ENCODE assay signal across 33 cellular contexts in the genomic region with DNA sequence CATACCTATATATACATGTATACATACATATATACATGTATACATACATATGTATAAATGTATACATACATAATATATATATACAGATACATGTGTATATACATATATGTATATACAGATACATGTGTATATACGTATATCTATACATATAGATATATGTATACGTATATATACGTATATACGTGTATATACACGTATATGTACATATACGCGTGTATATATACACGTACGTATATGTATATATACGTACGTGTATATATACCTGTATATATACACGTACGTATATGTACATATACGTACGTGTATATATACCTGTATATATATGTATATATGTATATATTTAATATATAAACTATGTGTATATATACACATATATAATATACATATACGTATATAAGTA.
"Had no signal": no experiment of that assay in that cellular context is flagged by ENCODE, and none has a peak within 500 bp of the region (broad histone marks: within the 10 kb centered on the region; RNA-seq: fewer than 3 reads in every experiment).

No MANE protein-coding gene starts in this region.

- H3K4me3 ChIP-seq: ascending aorta, breast epithelium, cardiac muscle cell, coronary artery, esophagus muscularis mucosa, gastroesophageal sphincter, heart right ventricle had no signal

- H3K9me3 Mint-ChIP-seq: activated CD4-positive, alpha-beta memory T cell treated with anti-CD3 and anti-CD28 coated beads for 36 hours; activated CD4-positive, alpha-beta T cell treated with anti-CD3 and anti-CD28 coated beads, Interleukin-2, amount 10 ng/mL, durations not matched to agents 24 days and 14 days; activated naive CD4-positive, alpha-beta T cell treated with anti-CD3 and anti-CD28 coated beads, Interleukin-2, amount 10 ng/mL, durations not matched to agents 7 days and 5 days; activated naive CD4-positive, alpha-beta T cell treated with anti-CD3 and anti-CD28 coated beads, Interleukin-2, amount 50 U/mL, for 72 hours; activated naive CD8-positive, alpha-beta T cell treated with anti-CD3 and anti-CD28 coated beads, Interleukin-2, amount 10 ng/mL, durations not matched to agents 7 days and 5 days; activated T-helper 1 cell treated with anti-CD3 and anti-CD28 coated beads, Interleukin-12 subunit alpha, Interleukin-12 subunit beta, Interleukin-2, Interleukin-4 antibody, amounts not matched to agents 30 ng/mL and 10 ng/mL and 1 ng/mL, durations not matched to agents 14 hours and 24 hours and 36 hours had no signal

- H3K27me3 ChIP-seq: ascending aorta, cardiac muscle cell, esophagus muscularis mucosa, foreskin keratinocyte, gastroesophageal sphincter, heart right ventricle had no signal

- H3K27ac Mint-ChIP-seq: activated CD4-positive, alpha-beta memory T cell treated with anti-CD3 and anti-CD28 coated beads for 36 hours; activated CD4-positive, alpha-beta T cell treated with anti-CD3 and anti-CD28 coated beads for 36 hours; activated CD4-positive, alpha-beta T cell treated with anti-CD3 and anti-CD28 coated beads, Interleukin-2, amount 10 ng/mL, durations not matched to agents 24 days and 14 days; activated CD8-positive, alpha-beta memory T cell treated with anti-CD3 and anti-CD28 coated beads, Interleukin-2, amount 10 ng/mL, durations not matched to agents 7 days and 5 days; activated CD8-positive, alpha-beta T cell treated with anti-CD3 and anti-CD28 coated beads, Interleukin-2, amount 10 ng/mL, durations not matched to agents 7 days and 5 days; activated naive CD4-positive, alpha-beta T cell treated with anti-CD3 and anti-CD28 coated beads, Interleukin-2, amount 10 ng/mL, durations not matched to agents 7 days and 5 days; activated naive CD4-positive, alpha-beta T cell treated with anti-CD3 and anti-CD28 coated beads, Interleukin-2, amount 50 U/mL, for 72 hours; activated naive CD8-positive, alpha-beta T cell treated with anti-CD3 and anti-CD28 coated beads, Interleukin-2, amount 10 ng/mL, durations not matched to agents 7 days and 5 days; activated T-helper 1 cell treated with anti-CD3 and anti-CD28 coated beads, Interleukin-12 subunit alpha, Interleukin-12 subunit beta, Interleukin-2, Interleukin-4 antibody, amounts not matched to agents 30 ng/mL and 10 ng/mL and 1 ng/mL, durations not matched to agents 14 hours and 24 hours and 36 hours; brain; effector memory CD8-positive, alpha-beta T cell had no signal

- H3K36me3 Mint-ChIP-seq: activated CD4-positive, alpha-beta memory T cell treated with anti-CD3 and anti-CD28 coated beads for 36 hours; activated CD8-positive, alpha-beta memory T cell treated with anti-CD3 and anti-CD28 coated beads, Interleukin-2, amount 10 ng/mL, durations not matched to agents 7 days and 5 days; activated naive CD4-positive, alpha-beta T cell treated with anti-CD3 and anti-CD28 coated beads, Interleukin-2, amount 10 ng/mL, durations not matched to agents 7 days and 5 days; activated naive CD4-positive, alpha-beta T cell treated with anti-CD3 and anti-CD28 coated beads, Interleukin-2, amount 50 U/mL, for 72 hours; activated naive CD8-positive, alpha-beta T cell treated with anti-CD3 and anti-CD28 coated beads, Interleukin-2, amount 10 ng/mL, durations not matched to agents 7 days and 5 days; brain had no signal

- DNase-seq: activated CD4-positive, alpha-beta memory T cell treated with anti-CD3 and anti-CD28 coated beads for 36 hours; activated CD4-positive, alpha-beta T cell treated with anti-CD3 and anti-CD28 coated beads for 36 hours; activated CD4-positive, alpha-beta T cell treated with anti-CD3 and anti-CD28 coated beads, Interleukin-2, amount 10 ng/mL, durations not matched to agents 24 days and 14 days; activated CD4-positive, CD25-positive, alpha-beta regulatory T cell; activated CD4-positive, CD25-positive, alpha-beta regulatory T cell treated with anti-CD3 and anti-CD28 coated beads, Interleukin-2, amount 50 U/mL, for 72 hours; activated CD8-positive, alpha-beta memory T cell treated with anti-CD3 and anti-CD28 coated beads, Interleukin-2, amount 10 ng/mL, durations not matched to agents 7 days and 5 days; activated CD8-positive, alpha-beta memory T cell treated with anti-CD3 and anti-CD28 coated beads, Interleukin-2, amount 50 U/mL, for 4 hours; activated CD8-positive, alpha-beta T cell treated with anti-CD3 and anti-CD28 coated beads, Interleukin-2, amount 10 ng/mL, durations not matched to agents 7 days and 5 days; activated gamma-delta T cell; activated naive CD4-positive, alpha-beta T cell; activated naive CD4-positive, alpha-beta T cell treated with anti-CD3 and anti-CD28 coated beads, Interleukin-2, amount 10 ng/mL, durations not matched to agents 7 days and 5 days; activated naive CD8-positive, alpha-beta T cell treated with anti-CD3 and anti-CD28 coated beads, Interleukin-2, amount 10 ng/mL, durations not matched to agents 7 days and 5 days; activated T-cell treated with anti-CD3 and anti-CD28 coated beads, Interleukin-2, amount 50 U/mL, for 1 hour; activated T-cell treated with anti-CD3 and anti-CD28 coated beads, Interleukin-2, amount 50 U/mL, for 48 hours; central memory CD4-positive, alpha-beta T cell; cerebellar nuclear complex; dermis blood vessel endothelial cell; effector CD4-positive, alpha-beta T cell; effector memory CD8-positive, alpha-beta T cell; erythroblast; foreskin keratinocyte; heart right ventricle; T-helper 2 cell; WERI-Rb-1 had no signal

- H3K4me1 Mint-ChIP-seq: activated CD4-positive, alpha-beta T cell treated with anti-CD3 and anti-CD28 coated beads for 36 hours; activated CD4-positive, alpha-beta T cell treated with anti-CD3 and anti-CD28 coated beads, Interleukin-2, amount 10 ng/mL, durations not matched to agents 24 days and 14 days; activated CD8-positive, alpha-beta memory T cell treated with anti-CD3 and anti-CD28 coated beads, Interleukin-2, amount 10 ng/mL, durations not matched to agents 7 days and 5 days; activated naive CD4-positive, alpha-beta T cell treated with anti-CD3 and anti-CD28 coated beads, Interleukin-2, amount 10 ng/mL, durations not matched to agents 7 days and 5 days; activated naive CD8-positive, alpha-beta T cell treated with anti-CD3 and anti-CD28 coated beads, Interleukin-2, amount 10 ng/mL, durations not matched to agents 7 days and 5 days had no signal

- H3K9me3 ChIP-seq: ascending aorta, breast epithelium, esophagus muscularis mucosa, gastroesophageal sphincter, heart right ventricle had no signal

- H3K4me3 Mint-ChIP-seq: activated CD4-positive, alpha-beta memory T cell treated with anti-CD3 and anti-CD28 coated beads for 36 hours; activated CD4-positive, alpha-beta T cell treated with anti-CD3 and anti-CD28 coated beads for 36 hours; activated CD4-positive, alpha-beta T cell treated with anti-CD3 and anti-CD28 coated beads, Interleukin-2, amount 10 ng/mL, durations not matched to agents 24 days and 14 days; activated CD8-positive, alpha-beta memory T cell treated with anti-CD3 and anti-CD28 coated beads, Interleukin-2, amount 10 ng/mL, durations not matched to agents 7 days and 5 days; activated CD8-positive, alpha-beta T cell treated with anti-CD3 and anti-CD28 coated beads, Interleukin-2, amount 10 ng/mL, durations not matched to agents 7 days and 5 days; activated naive CD4-positive, alpha-beta T cell treated with anti-CD3 and anti-CD28 coated beads, Interleukin-2, amount 10 ng/mL, durations not matched to agents 7 days and 5 days; activated naive CD8-positive, alpha-beta T cell treated with anti-CD3 and anti-CD28 coated beads, Interleukin-2, amount 10 ng/mL, durations not matched to agents 7 days and 5 days; activated T-helper 1 cell treated with anti-CD3 and anti-CD28 coated beads, Interleukin-12 subunit alpha, Interleukin-12 subunit beta, Interleukin-2, Interleukin-4 antibody, amounts not matched to agents 30 ng/mL and 10 ng/mL and 1 ng/mL, durations not matched to agents 14 hours and 24 hours and 36 hours; brain; effector memory CD8-positive, alpha-beta T cell had no signal

- H3K4me1 ChIP-seq: ascending aorta, breast epithelium had no signal

- H3K27me3 Mint-ChIP-seq: activated CD4-positive, alpha-beta T cell treated with anti-CD3 and anti-CD28 coated beads for 36 hours; activated CD4-positive, alpha-beta T cell treated with anti-CD3 and anti-CD28 coated beads, Interleukin-2, amount 10 ng/mL, durations not matched to agents 24 days and 14 days; activated CD8-positive, alpha-beta memory T cell treated with anti-CD3 and anti-CD28 coated beads, Interleukin-2, amount 10 ng/mL, durations not matched to agents 7 days and 5 days; activated naive CD4-positive, alpha-beta T cell treated with anti-CD3 and anti-CD28 coated beads, Interleukin-2, amount 10 ng/mL, durations not matched to agents 7 days and 5 days; activated naive CD8-positive, alpha-beta T cell treated with anti-CD3 and anti-CD28 coated beads, Interleukin-2, amount 10 ng/mL, durations not matched to agents 7 days and 5 days had no signal

- ATAC-seq: activated CD4-positive, alpha-beta T cell treated with anti-CD3 and anti-CD28 coated beads for 36 hours; activated CD8-positive, alpha-beta memory T cell treated with anti-CD3 and anti-CD28 coated beads, Interleukin-2, amount 10 ng/mL, durations not matched to agents 7 days and 5 days; activated CD8-positive, alpha-beta T cell treated with anti-CD3 and anti-CD28 coated beads, Interleukin-2, amount 10 ng/mL, durations not matched to agents 7 days and 5 days; activated naive CD4-positive, alpha-beta T cell treated with anti-CD3 and anti-CD28 coated beads, Interleukin-2, amount 50 U/mL, for 72 hours; effector memory CD8-positive, alpha-beta T cell; foreskin keratinocyte; gastroesophageal sphincter; heart right ventricle had no signal

- H3K27ac ChIP-seq: ascending aorta, breast epithelium, cardiac muscle cell, coronary artery, esophagus muscularis mucosa, foreskin keratinocyte, gastroesophageal sphincter, heart right ventricle, WERI-Rb-1 had no signal

- H3K36me3 ChIP-seq: ascending aorta, breast epithelium, cardiac muscle cell, esophagus muscularis mucosa, gastroesophageal sphincter, heart right ventricle, WERI-Rb-1 had no signal
